ENCODE assay signal across 1 cellular context in the genomic region with DNA sequence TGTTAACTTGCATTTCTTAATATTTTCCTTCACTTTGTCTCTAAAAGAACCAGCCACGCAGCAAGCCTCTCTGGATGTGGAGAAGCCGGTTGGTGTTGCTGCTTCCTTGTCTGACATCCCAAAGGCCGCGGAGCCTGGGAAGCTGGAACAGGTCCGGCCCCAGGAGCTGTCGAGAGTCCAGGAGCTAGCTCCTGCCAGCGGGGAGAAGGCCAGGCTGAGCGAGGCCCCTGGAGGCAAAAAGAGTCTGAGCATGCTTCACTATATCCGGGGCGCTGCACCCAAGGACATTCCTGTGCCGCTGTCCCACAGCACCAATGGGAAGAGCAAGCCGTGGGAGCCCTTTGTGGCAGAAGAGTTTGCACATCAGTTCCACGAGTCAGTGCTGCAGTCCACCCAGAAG.
TF ChIP-seq lines count a peak whose summit lies in the region.

No MANE protein-coding gene starts in this region.

TF ChIP-seq in GM23338, 12 proteins besides CTCF, POLR2A, EP300 and RAD21 (continued from another document):
- TF ChIP-seq, protein P1, sequence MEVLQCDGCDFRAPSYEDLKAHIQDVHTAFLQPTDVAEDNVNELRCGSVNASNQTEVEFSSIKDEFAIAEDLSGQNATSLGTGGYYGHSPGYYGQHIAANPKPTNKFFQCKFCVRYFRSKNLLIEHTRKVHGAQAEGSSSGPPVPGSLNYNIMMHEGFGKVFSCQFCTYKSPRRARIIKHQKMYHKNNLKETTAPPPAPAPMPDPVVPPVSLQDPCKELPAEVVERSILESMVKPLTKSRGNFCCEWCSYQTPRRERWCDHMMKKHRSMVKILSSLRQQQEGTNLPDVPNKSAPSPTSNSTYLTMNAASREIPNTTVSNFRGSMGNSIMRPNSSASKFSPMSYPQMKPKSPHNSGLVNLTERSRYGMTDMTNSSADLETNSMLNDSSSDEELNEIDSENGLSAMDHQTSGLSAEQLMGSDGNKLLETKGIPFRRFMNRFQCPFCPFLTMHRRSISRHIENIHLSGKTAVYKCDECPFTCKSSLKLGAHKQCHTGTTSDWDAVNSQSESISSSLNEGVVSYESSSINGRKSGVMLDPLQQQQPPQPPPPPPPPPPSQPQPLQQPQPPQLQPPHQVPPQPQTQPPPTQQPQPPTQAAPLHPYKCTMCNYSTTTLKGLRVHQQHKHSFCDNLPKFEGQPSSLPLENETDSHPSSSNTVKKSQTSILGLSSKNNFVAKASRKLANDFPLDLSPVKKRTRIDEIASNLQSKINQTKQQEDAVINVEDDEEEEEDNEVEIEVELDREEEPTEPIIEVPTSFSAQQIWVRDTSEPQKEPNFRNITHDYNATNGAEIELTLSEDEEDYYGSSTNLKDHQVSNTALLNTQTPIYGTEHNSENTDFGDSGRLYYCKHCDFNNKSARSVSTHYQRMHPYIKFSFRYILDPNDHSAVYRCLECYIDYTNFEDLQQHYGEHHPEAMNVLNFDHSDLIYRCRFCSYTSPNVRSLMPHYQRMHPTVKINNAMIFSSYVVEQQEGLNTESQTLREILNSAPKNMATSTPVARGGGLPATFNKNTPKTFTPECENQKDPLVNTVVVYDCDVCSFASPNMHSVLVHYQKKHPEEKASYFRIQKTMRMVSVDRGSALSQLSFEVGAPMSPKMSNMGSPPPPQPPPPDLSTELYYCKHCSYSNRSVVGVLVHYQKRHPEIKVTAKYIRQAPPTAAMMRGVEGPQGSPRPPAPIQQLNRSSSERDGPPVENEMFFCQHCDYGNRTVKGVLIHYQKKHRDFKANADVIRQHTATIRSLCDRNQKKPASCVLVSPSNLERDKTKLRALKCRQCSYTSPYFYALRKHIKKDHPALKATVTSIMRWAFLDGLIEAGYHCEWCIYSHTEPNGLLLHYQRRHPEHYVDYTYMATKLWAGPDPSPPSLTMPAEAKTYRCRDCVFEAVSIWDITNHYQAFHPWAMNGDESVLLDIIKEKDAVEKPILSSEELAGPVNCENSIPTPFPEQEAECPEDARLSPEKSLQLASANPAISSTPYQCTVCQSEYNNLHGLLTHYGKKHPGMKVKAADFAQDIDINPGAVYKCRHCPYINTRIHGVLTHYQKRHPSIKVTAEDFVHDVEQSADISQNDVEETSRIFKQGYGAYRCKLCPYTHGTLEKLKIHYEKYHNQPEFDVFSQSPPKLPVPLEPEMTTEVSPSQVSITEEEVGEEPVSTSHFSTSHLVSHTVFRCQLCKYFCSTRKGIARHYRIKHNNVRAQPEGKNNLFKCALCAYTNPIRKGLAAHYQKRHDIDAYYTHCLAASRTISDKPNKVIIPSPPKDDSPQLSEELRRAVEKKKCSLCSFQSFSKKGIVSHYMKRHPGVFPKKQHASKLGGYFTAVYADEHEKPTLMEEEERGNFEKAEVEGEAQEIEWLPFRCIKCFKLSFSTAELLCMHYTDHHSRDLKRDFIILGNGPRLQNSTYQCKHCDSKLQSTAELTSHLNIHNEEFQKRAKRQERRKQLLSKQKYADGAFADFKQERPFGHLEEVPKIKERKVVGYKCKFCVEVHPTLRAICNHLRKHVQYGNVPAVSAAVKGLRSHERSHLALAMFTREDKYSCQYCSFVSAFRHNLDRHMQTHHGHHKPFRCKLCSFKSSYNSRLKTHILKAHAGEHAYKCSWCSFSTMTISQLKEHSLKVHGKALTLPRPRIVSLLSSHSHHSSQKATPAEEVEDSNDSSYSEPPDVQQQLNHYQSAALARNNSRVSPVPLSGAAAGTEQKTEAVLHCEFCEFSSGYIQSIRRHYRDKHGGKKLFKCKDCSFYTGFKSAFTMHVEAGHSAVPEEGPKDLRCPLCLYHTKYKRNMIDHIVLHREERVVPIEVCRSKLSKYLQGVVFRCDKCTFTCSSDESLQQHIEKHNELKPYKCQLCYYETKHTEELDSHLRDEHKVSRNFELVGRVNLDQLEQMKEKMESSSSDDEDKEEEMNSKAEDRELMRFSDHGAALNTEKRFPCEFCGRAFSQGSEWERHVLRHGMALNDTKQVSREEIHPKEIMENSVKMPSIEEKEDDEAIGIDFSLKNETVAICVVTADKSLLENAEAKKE (CRISPR knock-in tag; IDR thresholded peaks at IDR 0.05), result no peak
- TF ChIP-seq CREB1 (CRISPR knock-in tag; IDR thresholded peaks at IDR 0.05; ENCODE audit: low read depth) (no peak), STAT1 (IDR thresholded peaks at IDR 0.05; ENCODE audit: unreplicated experiment) (no peak)
